Comparison of ENCODE assay signal across 11 cellular contexts in genomic region chr22:20245577-20246367, GRCh38. TPM values are rescaled to one million over a fixed set of nuclear protein-coding genes. Genes with fewer than 3 reads are reported as not detected.
DNase-seq lines count a peak whose midpoint lies in the region; ATAC-seq and TF ChIP-seq lines count a peak whose summit lies in the region.
"Had no signal": no experiment of that assay in that cellular context is flagged by ENCODE, and none has a peak within 500 bp of the region (broad histone marks: within the 10 kb centered on the region; RNA-seq: fewer than 3 reads in every experiment).

No MANE protein-coding gene starts in this region.

- no peak for ATAC-seq in CD4-positive, CD25-positive, alpha-beta regulatory T cell (ENCODE audit: low read depth in 2 of 2)
- no peak for ATAC-seq in activated naive CD8-positive, alpha-beta T cell treated with anti-CD3 and anti-CD28 coated beads, Interleukin-2, amount 10 ng/mL, durations not matched to agents 7 days and 5 days (ENCODE audit: low read depth)
- ATAC-seq in Right ventricle myocardium superior (ENCODE audit: poor library complexity) = no peak

- WGBS in tibial nerve, 2 donors = 73 to 80% methylated on average over 11 to 12 of the region's 14 CpGs
- WGBS in SK-N-SH (ENCODE audit: low lambda C conversion rate) = 86% methylated on average over 14 of the region's 14 CpGs

- intact Hi-C loops in Right ventricle myocardium superior (cut with DNase I) = no loop called here

- H3K4me2 ChIP-seq in SK-N-SH = no peak overlapping the region
- H3K4me2 ChIP-seq: hepatocyte had no signal

- CTCF ChIA-PET in SK-N-SH (lab: Yijun Ruan, JAX) = interaction anchor here (0.9 to 2.3 kb wide), 3 partner anchors 13 to 89 kb away, joined by 3 to 8 read pairs (median 4); no protein-coding TSS in a partner anchor

- no peaks in the 10 kb centered on the region for H3F3A ChIP-seq in SK-N-SH (replicated peaks; ENCODE audit: insufficient read depth)

- no peaks in the 10 kb centered on the region for H4K20me1 ChIP-seq in SK-N-SH (ENCODE audit: insufficient read depth)

- H3K9me2 ChIP-seq in SK-N-SH = no peaks in the 10 kb centered on the region

- H3K4me1 Mint-ChIP-seq in CD4-positive, CD25-positive, alpha-beta regulatory T cell = peaks cover 0 to 39% (median 20%) of the 10 kb centered on the region in 4 donors
- peaks cover 35% of the 10 kb centered on the region for H3K4me1 Mint-ChIP-seq in activated naive CD8-positive, alpha-beta T cell treated with anti-CD3 and anti-CD28 coated beads, Interleukin-2, amount 10 ng/mL, durations not matched to agents 7 days and 5 days

- no peaks in the 10 kb centered on the region for H3K36me3 ChIP-seq in CD4-positive, CD25-positive, alpha-beta regulatory T cell (ENCODE audit: control insufficient read depth, insufficient read depth, low read length)
- H3K36me3 ChIP-seq in HUES48 (ENCODE audit: control insufficient read depth, insufficient read depth, low read length) (no peaks in the 10 kb centered on the region), mucosa of stomach (ENCODE audit: control insufficient read depth, insufficient read depth, low read length) (no peaks in the 10 kb centered on the region), tibial nerve (no peaks in the 10 kb centered on the region), SK-N-SH (replicated peaks in 1 of 2; ENCODE audit: control insufficient read depth in 1 of 2, insufficient read depth in 2 of 2, low read length in 1 of 2) (no peaks in the 10 kb centered on the region)

- H3K27me3 ChIP-seq in CD4-positive, CD25-positive, alpha-beta regulatory T cell (ENCODE audit: control insufficient read depth, insufficient read depth, low read length) = no peaks in the 10 kb centered on the region
- H3K27me3 ChIP-seq in HUES48 (ENCODE audit: control insufficient read depth, insufficient read depth, low read length) (no peaks in the 10 kb centered on the region), mucosa of stomach (ENCODE audit: control insufficient read depth, insufficient read depth, low read length) (no peaks in the 10 kb centered on the region), tibial nerve (no peaks in the 10 kb centered on the region), SK-N-SH (ENCODE audit: insufficient read depth) (no peaks in the 10 kb centered on the region)
- H3K27me3 ChIP-seq: hepatocyte had no signal

- no peaks in the 10 kb centered on the region for H3K9me3 ChIP-seq in CD4-positive, CD25-positive, alpha-beta regulatory T cell (ENCODE audit: control insufficient read depth in 2 of 2, low read length in 2 of 2)
- H3K9me3 ChIP-seq in HUES48 (ENCODE audit: control insufficient read depth, insufficient read depth, low read length) (no peaks in the 10 kb centered on the region), mucosa of stomach (ENCODE audit: control insufficient read depth, low read length) (no peaks in the 10 kb centered on the region), tibial nerve (no peaks in the 10 kb centered on the region), SK-N-SH (no peaks in the 10 kb centered on the region)

- H3K9ac ChIP-seq in HUES48 (ENCODE audit: low read depth, low read length) = no peak overlapping the region
- H3K9ac ChIP-seq in mucosa of stomach (ENCODE audit: low read length) = peak overlapping the region; percentile 15
- no peak overlapping the region for H3K9ac ChIP-seq in SK-N-SH

- H3K27me3 Mint-ChIP-seq in CD4-positive, CD25-positive, alpha-beta regulatory T cell = no peaks in the 10 kb centered on the region
- no peaks in the 10 kb centered on the region for H3K27me3 Mint-ChIP-seq in activated naive CD8-positive, alpha-beta T cell treated with anti-CD3 and anti-CD28 coated beads, Interleukin-2, amount 10 ng/mL, durations not matched to agents 7 days and 5 days

- H3K4me3 Mint-ChIP-seq in CD4-positive, CD25-positive, alpha-beta regulatory T cell = peak overlapping the region in 3 of 4 donors; percentile 16 to 83 (median 50)
- peak overlapping the region; percentile 39 for H3K4me3 Mint-ChIP-seq in activated naive CD8-positive, alpha-beta T cell treated with anti-CD3 and anti-CD28 coated beads, Interleukin-2, amount 10 ng/mL, durations not matched to agents 7 days and 5 days

- TF ChIP-seq EP300 in tibial nerve (IDR thresholded peaks at IDR 0.05) (no peak), SK-N-SH (IDR thresholded peaks at IDR 0.05; ENCODE audit: borderline replicate concordance in 1 of 2, low read depth in 1 of 2, low read length in 1 of 2) (no peak)

- H3K79me2 ChIP-seq in SK-N-SH (ENCODE audit: insufficient read depth) = no peaks in the 10 kb centered on the region
- H3K79me2 ChIP-seq: hepatocyte had no signal

- no peaks in the 10 kb centered on the region for H3K36me3 Mint-ChIP-seq in CD4-positive, CD25-positive, alpha-beta regulatory T cell
- H3K36me3 Mint-ChIP-seq in activated naive CD8-positive, alpha-beta T cell treated with anti-CD3 and anti-CD28 coated beads, Interleukin-2, amount 10 ng/mL, durations not matched to agents 7 days and 5 days = no peaks in the 10 kb centered on the region

- H3K9me3 Mint-ChIP-seq in CD4-positive, CD25-positive, alpha-beta regulatory T cell = no peaks in the 10 kb centered on the region
- H3K9me3 Mint-ChIP-seq in activated naive CD8-positive, alpha-beta T cell treated with anti-CD3 and anti-CD28 coated beads, Interleukin-2, amount 10 ng/mL, durations not matched to agents 7 days and 5 days = no peaks in the 10 kb centered on the region

- DNase-seq in CD4-positive, CD25-positive, alpha-beta regulatory T cell = no peak
- no peak for DNase-seq in activated naive CD8-positive, alpha-beta T cell treated with anti-CD3 and anti-CD28 coated beads, Interleukin-2, amount 10 ng/mL, durations not matched to agents 7 days and 5 days
- DNase-seq in Right ventricle myocardium superior (no peak), cerebellar nuclear complex (lab: John Stamatoyannopoulos, UW) (no peak), tibial nerve (ENCODE audit: low spot score in 2 of 2) (no peak), SK-N-SH (no peak)
- DNase-seq: GF-D8, T1000 had no signal

- no peak for TF ChIP-seq POLR2A in tibial nerve (IDR thresholded peaks at IDR 0.05)

- peaks cover 43% of the 10 kb centered on the region for H3K4me1 ChIP-seq in CD4-positive, CD25-positive, alpha-beta regulatory T cell (ENCODE audit: control insufficient read depth, insufficient read depth, low read length, poor library complexity, severe bottlenecking)
- H3K4me1 ChIP-seq in HUES48 (ENCODE audit: control insufficient read depth, insufficient read depth, low read length) = peaks cover 22% of the 10 kb centered on the region
- H3K4me1 ChIP-seq in mucosa of stomach (ENCODE audit: control insufficient read depth, insufficient read depth, low read length) = peaks cover 12% of the 10 kb centered on the region
- H3K4me1 ChIP-seq in tibial nerve = peaks cover 0 to 78% (median 13%) of the 10 kb centered on the region in 4 donors
- H3K4me1 ChIP-seq in SK-N-SH (ENCODE audit: control insufficient read depth in 1 of 2, insufficient read depth in 2 of 2, low read depth in 1 of 2, low read length in 1 of 2) = peaks cover 0 to 77% of the 10 kb centered on the region in 2 experiments; a peak in 1 of 4 replicates

- peak overlapping the region; percentile 87 to 95 (median 90) for H3K27ac Mint-ChIP-seq in CD4-positive, CD25-positive, alpha-beta regulatory T cell
- H3K27ac Mint-ChIP-seq in activated naive CD8-positive, alpha-beta T cell treated with anti-CD3 and anti-CD28 coated beads, Interleukin-2, amount 10 ng/mL, durations not matched to agents 7 days and 5 days = peak overlapping the region; percentile 96

- H3K4me3 ChIP-seq in CD4-positive, CD25-positive, alpha-beta regulatory T cell (ENCODE audit: low read depth, low read length) = no peak overlapping the region
- H3K4me3 ChIP-seq in HUES48 (ENCODE audit: low read depth, low read length) (no peak overlapping the region), mucosa of stomach (ENCODE audit: low read length) (no peak overlapping the region), tibial nerve (no peak overlapping the region), SK-N-SH (ENCODE audit: low read depth in 2 of 2, low read length in 1 of 2) (no peak overlapping the region)
- H3K4me3 ChIP-seq: hepatocyte had no signal

- peak overlapping the region; percentile 69 for H3K27ac ChIP-seq in CD4-positive, CD25-positive, alpha-beta regulatory T cell (ENCODE audit: insufficient read depth, low read length, poor library complexity, severe bottlenecking)
- H3K27ac ChIP-seq in HUES48 (ENCODE audit: low read depth, low read length) (peak overlapping the region; percentile 44), tibial nerve (peak overlapping the region in 2 of 4 donors; percentile 17 to 33), SK-N-SH (ENCODE audit: low read depth in 2 of 2, low read length in 1 of 2) (no peak overlapping the region; a peak in 1 of 4 replicates)

- no peak for TF ChIP-seq CTCF in tibial nerve (IDR thresholded peaks at IDR 0.05)
- TF ChIP-seq CTCF in SK-N-SH (IDR thresholded peaks at IDR 0.05) = no peak

- no peak for TF ChIP-seq RAD21 in SK-N-SH (IDR thresholded peaks at IDR 0.05; ENCODE audit: low read length)

- no peak overlapping the region for H2AFZ ChIP-seq in SK-N-SH (ENCODE audit: low read depth)
- H2AFZ ChIP-seq: hepatocyte had no signal

- POLR2A ChIA-PET in activated naive CD8-positive, alpha-beta T cell treated with anti-CD3 and anti-CD28 coated beads, Interleukin-2, amount 10 ng/mL, durations not matched to agents 7 days and 5 days (lab: Charles Lee) = no interaction called here
- POLR2A ChIA-PET in SK-N-SH (lab: Yijun Ruan, JAX) = interaction anchor here (1.0 kb wide), 1 partner anchor 89 kb away, joined by 3 read pairs; no protein-coding TSS in a partner anchor

TF ChIP-seq in SK-N-SH, 30 proteins besides CTCF, POLR2A, EP300 and RAD21 (continues in another document):
- no peak for TF ChIP-seq ELF1 (IDR thresholded peaks at IDR 0.05)
- no peak for TF ChIP-seq USF2 (IDR thresholded peaks at IDR 0.05; ENCODE audit: borderline replicate concordance, low read depth, low read length)
- no peak for TF ChIP-seq POLR2AphosphoS5 (IDR thresholded peaks at IDR 0.05; ENCODE audit: low read depth, low read length)
- no peak for TF ChIP-seq RCOR1 (IDR thresholded peaks at IDR 0.05; ENCODE audit: low read length)

RNA-seq across cellular contexts. Expression of gene RTN4R, which starts 22.3 kb away (rescaled TPM):
- 1.3 TPM for total RNA-seq in CD4-positive, CD25-positive, alpha-beta regulatory T cell
- polyA plus RNA-seq in CD4-positive, CD25-positive, alpha-beta regulatory T cell = 1 to 10 TPM; 1.2 to 3.3 (median 1.9) TPM
- 1 to 10 TPM; 5.7 to 6.1 TPM for total RNA-seq in activated naive CD8-positive, alpha-beta T cell treated with anti-CD3 and anti-CD28 coated beads, Interleukin-2, amount 10 ng/mL, durations not matched to agents 7 days and 5 days
- total RNA-seq in Right ventricle myocardium superior (0.75 TPM), tibial nerve (1 to 10 TPM; 2.5 to 6.9 (median 3.6) TPM)
- polyA plus RNA-seq in SK-N-SH (2012; rRNA removed) = 0.23 and 0.39 TPM in 2 replicates
- 0.12 and 0.47 TPM in 2 replicates for polyA plus RNA-seq in SK-N-SH (2012; cell fraction: cytosol; rRNA removed)
- 0.20 and 0.26 TPM in 2 replicates for polyA plus RNA-seq in SK-N-SH (2012; cell fraction: nucleus; rRNA removed)

Comparison
In these comparisons a context has a peak if more than half of its experiments do, and no peak if none do; other contexts are left out.
1. H3K27ac ChIP-seq: peak in CD4-positive, CD25-positive, alpha-beta regulatory T cell (single experiment) and HUES48 (single experiment); none in SK-N-SH (0 of 2).